In genomic region chr17:4263282-4264215, GRCh38 we compare ENCODE assay signal across 8 cellular contexts. TPM values are rescaled to one million over a fixed set of nuclear protein-coding genes. Genes with fewer than 3 reads are reported as not detected.
DNase-seq lines count a peak whose midpoint lies in the region; ATAC-seq and TF ChIP-seq lines count a peak whose summit lies in the region.

A gene with protein sequence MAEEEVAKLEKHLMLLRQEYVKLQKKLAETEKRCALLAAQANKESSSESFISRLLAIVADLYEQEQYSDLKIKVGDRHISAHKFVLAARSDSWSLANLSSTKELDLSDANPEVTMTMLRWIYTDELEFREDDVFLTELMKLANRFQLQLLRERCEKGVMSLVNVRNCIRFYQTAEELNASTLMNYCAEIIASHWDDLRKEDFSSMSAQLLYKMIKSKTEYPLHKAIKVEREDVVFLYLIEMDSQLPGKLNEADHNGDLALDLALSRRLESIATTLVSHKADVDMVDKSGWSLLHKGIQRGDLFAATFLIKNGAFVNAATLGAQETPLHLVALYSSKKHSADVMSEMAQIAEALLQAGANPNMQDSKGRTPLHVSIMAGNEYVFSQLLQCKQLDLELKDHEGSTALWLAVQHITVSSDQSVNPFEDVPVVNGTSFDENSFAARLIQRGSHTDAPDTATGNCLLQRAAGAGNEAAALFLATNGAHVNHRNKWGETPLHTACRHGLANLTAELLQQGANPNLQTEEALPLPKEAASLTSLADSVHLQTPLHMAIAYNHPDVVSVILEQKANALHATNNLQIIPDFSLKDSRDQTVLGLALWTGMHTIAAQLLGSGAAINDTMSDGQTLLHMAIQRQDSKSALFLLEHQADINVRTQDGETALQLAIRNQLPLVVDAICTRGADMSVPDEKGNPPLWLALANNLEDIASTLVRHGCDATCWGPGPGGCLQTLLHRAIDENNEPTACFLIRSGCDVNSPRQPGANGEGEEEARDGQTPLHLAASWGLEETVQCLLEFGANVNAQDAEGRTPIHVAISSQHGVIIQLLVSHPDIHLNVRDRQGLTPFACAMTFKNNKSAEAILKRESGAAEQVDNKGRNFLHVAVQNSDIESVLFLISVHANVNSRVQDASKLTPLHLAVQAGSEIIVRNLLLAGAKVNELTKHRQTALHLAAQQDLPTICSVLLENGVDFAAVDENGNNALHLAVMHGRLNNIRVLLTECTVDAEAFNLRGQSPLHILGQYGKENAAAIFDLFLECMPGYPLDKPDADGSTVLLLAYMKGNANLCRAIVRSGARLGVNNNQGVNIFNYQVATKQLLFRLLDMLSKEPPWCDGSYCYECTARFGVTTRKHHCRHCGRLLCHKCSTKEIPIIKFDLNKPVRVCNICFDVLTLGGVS (minus strand): TSS chr17:4263979. CDS start chr17:4263941, 38 bp downstream.

- H3K36me3 Mint-ChIP-seq in Calu3 (ENCODE audit: insufficient read depth, unreplicated experiment) = peaks cover 26% of the 10 kb centered on the region
- H3K36me3 Mint-ChIP-seq in IgD-negative memory B cell = peaks cover 6% of the 10 kb centered on the region

- H3K27me3 Mint-ChIP-seq in Calu3 (ENCODE audit: unreplicated experiment) (no peaks in the 10 kb centered on the region), IgD-negative memory B cell (no peaks in the 10 kb centered on the region)

- H3K27ac Mint-ChIP-seq in Calu3 (ENCODE audit: unreplicated experiment) (peak within 1 kb of the TSS; percentile 88), IgD-negative memory B cell (peak within 1 kb of the TSS; percentile 74 to 97 (median 90))

- H3K27me3 ChIP-seq in mononuclear cell (ENCODE audit: insufficient read depth, low read length) = no peaks in the 10 kb centered on the region

- intact Hi-C loops in Calu3 (cut with micrococcal nuclease; ENCODE audit: unreplicated experiment) = no loop called here

- H3K9me3 Mint-ChIP-seq in Calu3 (ENCODE audit: low read depth, unreplicated experiment) = peaks cover 4% of the 10 kb centered on the region
- peaks cover 0 to 5% (median 0%) of the 10 kb centered on the region in 3 donors for H3K9me3 Mint-ChIP-seq in IgD-negative memory B cell

- CTCF ChIA-PET in Calu3 (lab: Charles Lee) = interaction anchor here (0.6 kb wide), 1 partner anchor 128 kb away, joined by 3 read pairs; no protein-coding TSS in a partner anchor

- BruUV-seq in Calu3 (replicated peaks; lab: Mats Ljungman, UMichigan) = no TSS peak

- H3K4me1 Mint-ChIP-seq in Calu3 (ENCODE audit: low read depth, unreplicated experiment) (peaks cover 23% of the 10 kb centered on the region), IgD-negative memory B cell (peaks cover 20 to 32% (median 22%) of the 10 kb centered on the region in 3 donors)

- H3K4me3 ChIP-seq in epithelial cell of esophagus (ENCODE audit: low read length) (peak within 1 kb of the TSS; percentile 84), mononuclear cell (ENCODE audit: low read length) (peak within 1 kb of the TSS; percentile 98)

- H3K4me3 Mint-ChIP-seq in Calu3 (ENCODE audit: low read depth, unreplicated experiment) = peak within 1 kb of the TSS; percentile 85
- H3K4me3 Mint-ChIP-seq in IgD-negative memory B cell = peak within 1 kb of the TSS; percentile 89 to 99 (median 97)

- TF ChIP-seq CTCF in Calu3 (IDR thresholded peaks at IDR 0.05; ENCODE audit: unreplicated experiment) (no peak), epithelial cell of esophagus (IDR thresholded peaks at IDR 0.05; ENCODE audit: insufficient read depth, low read depth, low read length, missing control alignments) (no peak)

- H3K9me3 ChIP-seq in mononuclear cell (ENCODE audit: low read depth, low read length) = no peaks in the 10 kb centered on the region

- DNase-seq in Calu3 (peak; percentile 94), OCI-M1 (lab: John Stamatoyannopoulos, UW) (peak; percentile 96), activated T-cell treated with anti-CD3 and anti-CD28 coated beads for 24 hours (ENCODE audit: low read depth) (peak; percentile 96), epithelial cell of esophagus (ENCODE audit: low read depth) (peak; percentile 93)
- peak; percentile 94 to 96 for DNase-seq in stimulated activated CD8-positive, alpha-beta memory T cell treated with anti-CD3 and anti-CD28 coated beads, Interleukin-2, amount 100 ng/mL, for 48 hours (ENCODE audit: low read depth in 2 of 2)

- H3K4me1 ChIP-seq in mononuclear cell (ENCODE audit: insufficient read depth, low read length) = peaks cover 32% of the 10 kb centered on the region

- peak; percentile 77 for ATAC-seq in GM21526 (IDR thresholded peaks at IDR 0.05; ENCODE audit: low FRiP score, unreplicated experiment)

RNA-seq across cellular contexts. Expression of the gene that starts here (rescaled TPM):
- total RNA-seq in Calu3 (2022) (46.8 and 55.2 TPM in 2 replicates), mononuclear cell (19.6 TPM)
- polyA plus RNA-seq in IgD-negative memory B cell = 9.4 TPM

Comparison
In these comparisons a context has a peak if more than half of its experiments do, and no peak if none do; other contexts are left out.
1. Peak in every context shown above with its lines: DNase-seq, ATAC-seq and H3K4me3 ChIP-seq.